In the genomic region with DNA sequence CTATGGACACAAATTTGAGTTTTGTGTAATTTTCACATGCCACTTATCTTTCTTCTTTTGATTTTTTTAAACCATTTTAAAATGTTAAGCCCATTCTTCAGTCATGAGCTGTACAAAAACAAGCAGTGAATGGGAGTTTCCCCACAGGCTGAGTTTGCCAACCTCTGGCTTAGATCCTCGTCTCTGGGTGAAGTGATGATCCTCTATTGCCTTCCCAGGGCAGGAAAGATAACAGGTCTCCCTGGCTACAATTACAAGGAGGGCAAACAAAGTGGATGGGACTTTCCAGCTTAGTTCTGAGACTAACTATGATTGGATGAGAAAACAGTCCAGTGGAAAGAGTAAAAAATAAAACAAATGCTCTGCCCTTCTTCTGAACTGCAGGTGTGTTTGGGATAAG, we compare ENCODE assay signal across 22 cellular contexts.
DNase-seq lines count a peak whose midpoint lies in the region; ATAC-seq and TF ChIP-seq lines count a peak whose summit lies in the region.
"Had no signal": no experiment of that assay in that cellular context is flagged by ENCODE, and none has a peak within 500 bp of the region (broad histone marks: within the 10 kb centered on the region; RNA-seq: fewer than 3 reads in every experiment).

No MANE protein-coding gene starts in this region.

- H3K36me3 Mint-ChIP-seq in activated T-helper 17 cell treated with anti-CD3 and anti-CD28 coated beads, Interleukin-2, amount 50 U/mL, for 72 hours (ENCODE audit: low read depth) = no peaks in the 10 kb centered on the region

- no peak overlapping the region for H3K27ac Mint-ChIP-seq in activated T-helper 17 cell treated with anti-CD3 and anti-CD28 coated beads, Interleukin-2, amount 50 U/mL, for 72 hours
- H3K27ac Mint-ChIP-seq: activated B cell treated with CpG ODN at 0.5 μM for 24 hours, T-helper 17 cell had no signal

- H3K4me3 Mint-ChIP-seq in activated T-helper 17 cell treated with anti-CD3 and anti-CD28 coated beads, Interleukin-2, amount 50 U/mL, for 72 hours = no peak overlapping the region
- H3K4me3 Mint-ChIP-seq: activated B cell treated with CpG ODN at 0.5 μM for 24 hours, T-helper 17 cell had no signal

- no peaks in the 10 kb centered on the region for H3K4me1 ChIP-seq in RWPE2 (ENCODE audit: insufficient read depth, poor library complexity, severe bottlenecking)
- H3K4me1 ChIP-seq in muscle layer of duodenum (ENCODE audit: control insufficient read depth in 1 of 2, insufficient read depth in 2 of 2, low read length in 2 of 2) = no peaks in the 10 kb centered on the region

- DNase-seq in GM04503 (ENCODE audit: low read depth) (peak; percentile 7), RWPE2 (ENCODE audit: low spot score) (no peak), fibroblast of pulmonary artery (ENCODE audit: low read depth) (peak; percentile 41), left lobe of liver (ENCODE audit: low spot score) (no peak)
- DNase-seq: activated B cell treated with CpG ODN at 0.5 μM for 24 hours; activated effector memory CD4-positive, alpha-beta T cell treated with Interleukin-2 at 50 U/mL for 16 hours; amniotic stem cell; Calu3; Kasumi-1; NCI-H146; NCI-H446; nucleus accumbens; stimulated activated CD4-positive, alpha-beta T cell treated with anti-CD3 and anti-CD28 coated beads, Interleukin-2, amount 100 ng/mL, for 48 hours; T-helper 17 cell had no signal

- ATAC-seq in RWPE2 (ENCODE audit: low read depth) (0 out of 3 replicates have a peak, but pooled peaks have one; percentile 29), HG03108 (IDR thresholded peaks at IDR 0.05; ENCODE audit: unreplicated experiment) (no peak), left lobe of liver (no peak), GM18511 (IDR thresholded peaks at IDR 0.05; ENCODE audit: unreplicated experiment) (no peak)
- ATAC-seq in activated T-helper 17 cell treated with anti-CD3 and anti-CD28 coated beads, Interleukin-2, amount 50 U/mL, for 72 hours (replicated peaks) = no peak
- ATAC-seq: GM12878, T-helper 17 cell had no signal

- H3K4me3 ChIP-seq in RWPE2 (ENCODE audit: severe bottlenecking) (no peak overlapping the region), fibroblast of pulmonary artery (replicated peaks; ENCODE audit: low read depth, low read length) (no peak overlapping the region), muscle layer of duodenum (ENCODE audit: low read depth in 1 of 2, low read length in 2 of 2) (no peak overlapping the region)
- H3K4me3 ChIP-seq: coronary artery, GM12878, suprapubic skin had no signal

- peaks cover 33% of the 10 kb centered on the region for H3K27me3 Mint-ChIP-seq in activated T-helper 17 cell treated with anti-CD3 and anti-CD28 coated beads, Interleukin-2, amount 50 U/mL, for 72 hours

- H3K27me3 ChIP-seq in RWPE2 (ENCODE audit: insufficient read depth, poor library complexity, severe bottlenecking) (peaks cover 3% of the 10 kb centered on the region), muscle layer of duodenum (ENCODE audit: low read depth, low read length) (no peaks in the 10 kb centered on the region)
- H3K27me3 ChIP-seq: suprapubic skin had no signal

- H3K36me3 ChIP-seq in RWPE2 (ENCODE audit: low read depth) = no peaks in the 10 kb centered on the region
- no peaks in the 10 kb centered on the region for H3K36me3 ChIP-seq in muscle layer of duodenum (ENCODE audit: control insufficient read depth in 1 of 2, insufficient read depth in 2 of 2, low read length in 2 of 2)
- H3K36me3 ChIP-seq: suprapubic skin had no signal

- H3K9me3 Mint-ChIP-seq in activated T-helper 17 cell treated with anti-CD3 and anti-CD28 coated beads, Interleukin-2, amount 50 U/mL, for 72 hours = no peaks in the 10 kb centered on the region
- H3K9me3 Mint-ChIP-seq: activated B cell treated with CpG ODN at 0.5 μM for 24 hours had no signal

- no peaks in the 10 kb centered on the region for H3K9me3 ChIP-seq in RWPE2 (ENCODE audit: severe bottlenecking)
- no peaks in the 10 kb centered on the region for H3K9me3 ChIP-seq in muscle layer of duodenum (ENCODE audit: control insufficient read depth in 1 of 2, low read length in 2 of 2)
- H3K9me3 ChIP-seq: suprapubic skin had no signal

- H3K27ac ChIP-seq in RWPE2 (ENCODE audit: poor library complexity, severe bottlenecking) (no peak overlapping the region), muscle layer of duodenum (ENCODE audit: low read length) (peak overlapping the region; percentile 9)
- H3K27ac ChIP-seq: coronary artery, epithelial cell of prostate, suprapubic skin had no signal

- H3K4me1 Mint-ChIP-seq in activated T-helper 17 cell treated with anti-CD3 and anti-CD28 coated beads, Interleukin-2, amount 50 U/mL, for 72 hours = no peaks in the 10 kb centered on the region
- H3K4me1 Mint-ChIP-seq: activated B cell treated with CpG ODN at 0.5 μM for 24 hours, T-helper 17 cell had no signal

- TF ChIP-seq CTCF in RWPE2 (IDR thresholded peaks at IDR 0.05; ENCODE audit: poor library complexity, severe bottlenecking) (no peak), fibroblast of pulmonary artery (IDR thresholded peaks at IDR 0.05; ENCODE audit: low read length, missing control alignments) (no peak)

Comparison
In these comparisons a context has a peak if more than half of its experiments do, and no peak if none do; other contexts are left out.
1. DNase-seq: peak in GM04503 (single experiment) and fibroblast of pulmonary artery (single experiment); none in RWPE2 (single experiment) and left lobe of liver (single experiment).